ENCODE assay signal across 8 cellular contexts in the genomic region with DNA sequence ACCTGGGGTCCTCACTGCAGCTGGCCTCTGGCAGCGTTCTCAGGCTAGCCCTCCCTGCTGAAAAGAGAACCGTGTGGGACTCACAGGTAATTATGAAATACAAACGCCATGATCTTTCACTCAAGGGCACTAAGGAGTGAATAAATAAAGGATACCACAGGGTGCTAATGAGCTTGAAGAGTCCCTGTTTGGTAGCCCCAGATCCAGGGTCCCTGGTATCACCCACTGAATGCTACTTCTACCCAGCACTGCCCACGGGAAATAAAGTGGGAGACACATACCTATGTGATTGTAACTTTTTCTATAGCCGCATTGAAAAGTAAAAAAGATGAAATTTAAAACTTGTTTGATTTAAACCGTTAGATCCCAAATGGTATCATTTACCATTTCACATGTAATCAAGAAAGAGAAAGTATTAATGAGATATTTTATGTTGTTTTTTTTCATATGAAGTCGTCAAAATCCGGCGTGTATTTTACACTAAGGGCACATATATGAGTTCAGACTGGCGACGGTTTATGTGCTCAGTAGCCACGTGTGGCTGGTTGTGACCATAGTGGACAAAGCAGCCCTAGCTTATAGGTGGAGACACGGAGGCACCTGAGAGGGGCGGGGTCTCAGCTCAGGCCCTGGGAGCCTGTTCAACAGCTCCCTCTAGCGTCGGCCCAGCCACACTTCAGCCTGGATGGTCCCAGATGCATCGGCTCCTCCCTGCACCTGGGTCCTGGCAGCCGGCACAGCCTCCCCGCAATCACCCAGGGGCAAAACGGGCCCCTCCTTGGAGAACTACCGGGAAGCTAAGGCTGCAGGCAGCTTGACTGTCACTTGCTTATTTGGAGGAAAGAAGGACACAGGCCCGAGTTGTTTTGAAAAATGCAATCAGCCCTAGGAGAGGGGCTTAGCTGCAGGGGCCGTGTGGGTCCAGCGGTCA. TPM values are rescaled to one million over a fixed set of nuclear protein-coding genes. Genes with fewer than 3 reads are reported as not detected.
A peak's percentile ranks its signal among the peaks of the same experiment; 100 is the strongest.
DNase-seq lines count a peak whose midpoint lies in the region; ATAC-seq and TF ChIP-seq lines count a peak whose summit lies in the region.

No MANE protein-coding gene starts in this region.

- H3K4me3 ChIP-seq in HAP-1 (no peak overlapping the region), MM.1S (ENCODE audit: low read length) (peak overlapping the region; percentile 57), gastroesophageal sphincter (no peak overlapping the region), ovary (no peak overlapping the region), tibial nerve (no peak overlapping the region)

- no peaks in the 10 kb centered on the region for H3K9me2 ChIP-seq in MM.1S (replicated peaks; ENCODE audit: insufficient read depth, low read length)

- H4K20me1 ChIP-seq in MM.1S (ENCODE audit: insufficient read depth, low read length), result no peaks in the 10 kb centered on the region

- peak; percentile 91 for DNase-seq in G401 (ENCODE audit: low spot score)
- peak; percentile 71 to 91 for DNase-seq in HAP-1 (ENCODE audit: low spot score in 2 of 2)
- DNase-seq in MM.1S, result peak; percentile 84
- DNase-seq in SHP77 treated with DMSO at 0.1 percent for 48 hours (lab: John Stamatoyannopoulos, UW), result peak; percentile 84
- DNase-seq in activated gamma-delta T cell treated with anti-CD3 and anti-CD28 coated beads, Interleukin-2, amount 50 U/mL, for 16 hours (ENCODE audit: low read depth), result peak; percentile 66
- DNase-seq in ovary, result peak; percentile 57 to 80 (median 77)
- DNase-seq in tibial nerve (ENCODE audit: low spot score in 2 of 2), result peak; percentile 47 to 66

- TF ChIP-seq CTCF in MM.1S (IDR thresholded peaks at IDR 0.05; ENCODE audit: low read length) (peak; percentile 97), gastroesophageal sphincter (IDR thresholded peaks at IDR 0.05) (peak in 3 of 4 experiments; percentile 77 to 98 (median 88)), ovary (IDR thresholded peaks at IDR 0.05) (peak; percentile 73 to 82 (median 76)), tibial nerve (IDR thresholded peaks at IDR 0.05) (peak; percentile 91 to 94 (median 92))

- peak overlapping the region; percentile 90 for H3K4me2 ChIP-seq in MM.1S (ENCODE audit: low read depth, low read length)

- H3K36me3 ChIP-seq in HAP-1 (replicated peaks) (no peaks in the 10 kb centered on the region), MM.1S (replicated peaks; ENCODE audit: insufficient read depth, low read length) (no peaks in the 10 kb centered on the region), gastroesophageal sphincter (no peaks in the 10 kb centered on the region), ovary (no peaks in the 10 kb centered on the region), tibial nerve (peaks cover 0 to 13% (median 0%) of the 10 kb centered on the region in 3 donors)

- ATAC-seq in gastroesophageal sphincter, result peak; percentile 48

- intact Hi-C loops in ovary (cut with DNase I), result loop anchor here in 2 of 4 donors (10.0 kb wide), 1 partner anchor 284 kb away; the partner anchor contains the start of gene RRM2 (in 2 of the 2)

- H3K9me3 ChIP-seq in HAP-1, result no peaks in the 10 kb centered on the region
- H3K9me3 ChIP-seq in MM.1S (replicated peaks; ENCODE audit: insufficient read depth, low read length), result no peaks in the 10 kb centered on the region
- H3K9me3 ChIP-seq in gastroesophageal sphincter, result no peaks in the 10 kb centered on the region
- no peaks in the 10 kb centered on the region for H3K9me3 ChIP-seq in ovary
- peaks cover 0 to 5% (median 0%) of the 10 kb centered on the region in 4 donors for H3K9me3 ChIP-seq in tibial nerve

- H3K27me3 ChIP-seq in HAP-1 (ENCODE audit: low read depth), result no peaks in the 10 kb centered on the region
- H3K27me3 ChIP-seq in MM.1S (replicated peaks; ENCODE audit: insufficient read depth, low read length), result no peaks in the 10 kb centered on the region
- H3K27me3 ChIP-seq in gastroesophageal sphincter, result no peaks in the 10 kb centered on the region
- no peaks in the 10 kb centered on the region for H3K27me3 ChIP-seq in ovary
- H3K27me3 ChIP-seq in tibial nerve, result no peaks in the 10 kb centered on the region

- H3K27ac ChIP-seq in MM.1S (ENCODE audit: low read length), result peak overlapping the region; percentile 92
- H3K27ac ChIP-seq in gastroesophageal sphincter, result peak overlapping the region in 3 of 4 donors; percentile 67 to 90 (median 88)
- H3K27ac ChIP-seq in ovary, result no peak overlapping the region
- peak overlapping the region in 3 of 4 donors; percentile 17 to 56 (median 49) for H3K27ac ChIP-seq in tibial nerve

- 0 out of 2 replicates have a peak overlapping the region, but pooled peaks have one; percentile 29 for H2AFZ ChIP-seq in MM.1S (ENCODE audit: low read length)

- 28 to 65% methylated on average over 8 to 9 of the region's 24 CpGs for WGBS in gastroesophageal sphincter (ENCODE audit: low coverage in 1 of 2), 2 donors
- WGBS in ovary, 3 donors, result 23 to 27% (median 26%) methylated on average over 24 of the region's 24 CpGs
- 28 to 30% methylated on average over 24 of the region's 24 CpGs for WGBS in tibial nerve, 2 donors

- no peak for TF ChIP-seq POLR2A in gastroesophageal sphincter (IDR thresholded peaks at IDR 0.05)
- no peak for TF ChIP-seq POLR2A in ovary (IDR thresholded peaks at IDR 0.05)
- no peak for TF ChIP-seq POLR2A in tibial nerve (IDR thresholded peaks at IDR 0.05)

- no peaks in the 10 kb centered on the region for H3K4me1 ChIP-seq in HAP-1
- peaks cover 51% of the 10 kb centered on the region for H3K4me1 ChIP-seq in MM.1S (ENCODE audit: low read length)
- peaks cover 0 to 60% (median 16%) of the 10 kb centered on the region in 3 donors for H3K4me1 ChIP-seq in gastroesophageal sphincter
- peaks cover 1% of the 10 kb centered on the region for H3K4me1 ChIP-seq in ovary (ENCODE audit: insufficient read depth)
- peaks cover 0 to 56% (median 39%) of the 10 kb centered on the region in 4 donors for H3K4me1 ChIP-seq in tibial nerve

- TF ChIP-seq EP300 in gastroesophageal sphincter (IDR thresholded peaks at IDR 0.05) (no peak), ovary (IDR thresholded peaks at IDR 0.05) (no peak), tibial nerve (IDR thresholded peaks at IDR 0.05) (no peak)

- H3K9ac ChIP-seq in MM.1S (ENCODE audit: low read length), result peak overlapping the region; percentile 63

- H3K79me2 ChIP-seq in MM.1S (ENCODE audit: low read length), result peaks cover 60% of the 10 kb centered on the region

- peaks cover 35% of the 10 kb centered on the region for H3F3A ChIP-seq in MM.1S (ENCODE audit: insufficient read depth, low read length)

- in situ Hi-C loops in G401 (cut with HindIII; ENCODE audit: low sequenced_read_pairs) (no loop called here), HAP-1 (cut with MboI; ENCODE audit: low sequenced_read_pairs) (no loop called here)

RNA-seq across cellular contexts. Expression of gene ODC1, which starts 39.2 kb away (rescaled TPM):
- total RNA-seq in G401 (2014; rRNA removed; shearing (Covaris generic)), result 382 and 511 TPM in 2 replicates
- total RNA-seq in gastroesophageal sphincter (100 to 1,000 TPM; 105 to 199 (median 137) TPM), ovary (100 to 1,000 TPM in 1 of 7 donors, 10 to 100 TPM in 6; 43.2 to 160 (median 55.7) TPM), tibial nerve (100 to 1,000 TPM in 2 of 4 donors, 10 to 100 TPM in 2; 70.1 to 158 (median 94.8) TPM)
- 100 to 1,000 TPM in 1 of 2 donors, 10 to 100 TPM in 1; 29.1 to 101 TPM for polyA plus RNA-seq in ovary

Comparison
In these comparisons a context has a peak if more than half of its experiments do, and no peak if none do; other contexts are left out.
1. H3K27ac ChIP-seq: peak in MM.1S (single experiment), gastroesophageal sphincter (3 of 4) and tibial nerve (3 of 4); none in ovary (0 of 2).
2. Peak in every context shown above with its lines, with median percentiles within 50 percentile points of each other: DNase-seq and CTCF ChIP-seq.